Comparison of ENCODE assay signal across 24 cellular contexts in the genomic region with DNA sequence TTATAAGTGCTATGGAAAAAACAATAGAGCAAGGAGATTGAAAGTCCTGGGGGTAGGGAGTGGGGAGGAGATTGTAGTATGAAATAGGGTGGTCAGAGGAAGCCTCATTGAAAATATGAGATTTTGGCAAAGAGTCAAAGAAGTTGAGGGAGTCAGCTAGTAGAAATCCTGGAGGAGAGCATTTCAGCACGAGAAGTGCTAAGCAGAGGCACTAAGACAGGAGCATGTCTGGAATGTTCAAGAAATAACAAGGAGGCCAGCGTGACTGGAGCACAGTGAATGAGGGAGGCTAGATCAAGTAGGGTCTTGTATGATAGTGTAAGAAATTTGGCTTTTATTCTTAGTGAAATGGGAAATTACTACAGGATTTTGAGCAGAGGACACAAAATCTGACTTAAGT. TPM values are rescaled to one million over a fixed set of nuclear protein-coding genes. Genes with fewer than 3 reads are reported as not detected.
A peak's percentile ranks its signal among the peaks of the same experiment; 100 is the strongest.
DNase-seq lines count a peak whose midpoint lies in the region; ATAC-seq, FAIRE-seq and TF ChIP-seq lines count a peak whose summit lies in the region.
"Had no signal": no experiment of that assay in that cellular context is flagged by ENCODE, and none has a peak within 500 bp of the region (broad histone marks: within the 10 kb centered on the region; RNA-seq: fewer than 3 reads in every experiment).

No MANE protein-coding gene starts in this region.

- H3K4me1 ChIP-seq in astrocyte (ENCODE audit: insufficient read depth, low read length) (peaks cover 4% of the 10 kb centered on the region), osteoblast (ENCODE audit: insufficient read depth, low read length) (peaks cover 25% of the 10 kb centered on the region), mucosa of descending colon (ENCODE audit: low read depth) (peaks cover 3% of the 10 kb centered on the region), sigmoid colon (peaks cover 0 to 9% (median 0%) of the 10 kb centered on the region in 4 donors)

- H3K36me3 Mint-ChIP-seq in astrocyte (ENCODE audit: low read depth, unreplicated experiment), result peaks cover 4% of the 10 kb centered on the region

- H3K79me2 ChIP-seq in astrocyte (ENCODE audit: insufficient read depth, low read length), result no peaks in the 10 kb centered on the region
- no peaks in the 10 kb centered on the region for H3K79me2 ChIP-seq in osteoblast (ENCODE audit: insufficient read depth, low read length)

- no peak overlapping the region for H3K4me2 ChIP-seq in astrocyte (ENCODE audit: low read length)
- H3K4me2 ChIP-seq in osteoblast (ENCODE audit: insufficient read depth, low read length), result no peak overlapping the region

- CTCF ChIA-PET in AG04449 (lab: Yijun Ruan, JAX), result no interaction called here

- TF ChIP-seq EP300 in sigmoid colon (IDR thresholded peaks at IDR 0.05), result no peak

- H3K27ac ChIP-seq in astrocyte (ENCODE audit: low read depth, low read length) (no peak overlapping the region), osteoblast (ENCODE audit: low read depth, low read length) (no peak overlapping the region), sigmoid colon (no peak overlapping the region)
- H3K27ac ChIP-seq: 22Rv1, C4-2B had no signal

- H3K9me3 ChIP-seq in astrocyte (ENCODE audit: insufficient read depth, low read depth, low read length) (no peaks in the 10 kb centered on the region), osteoblast (ENCODE audit: low read depth, low read length) (no peaks in the 10 kb centered on the region), mucosa of descending colon (no peaks in the 10 kb centered on the region), sigmoid colon (no peaks in the 10 kb centered on the region)

- no peaks in the 10 kb centered on the region for H3K9me3 Mint-ChIP-seq in astrocyte (ENCODE audit: unreplicated experiment)

- POLR2A ChIA-PET in AG04449 (lab: Yijun Ruan, JAX), result no interaction called here

- no peaks in the 10 kb centered on the region for H3K36me3 ChIP-seq in astrocyte (ENCODE audit: insufficient read depth, low read length)
- H3K36me3 ChIP-seq in osteoblast (ENCODE audit: insufficient read depth, low read length), result no peaks in the 10 kb centered on the region
- H3K36me3 ChIP-seq in mucosa of descending colon (ENCODE audit: low read depth), result no peaks in the 10 kb centered on the region
- H3K36me3 ChIP-seq in sigmoid colon, result no peaks in the 10 kb centered on the region

- H3K4me1 Mint-ChIP-seq in astrocyte (ENCODE audit: low read depth, unreplicated experiment), result no peaks in the 10 kb centered on the region
- H3K4me1 Mint-ChIP-seq: CD8-positive, alpha-beta memory T cell; IgD-negative memory B cell had no signal

- H3K27ac Mint-ChIP-seq in astrocyte (ENCODE audit: unreplicated experiment), result no peak overlapping the region
- H3K27ac Mint-ChIP-seq: CD8-positive, alpha-beta memory T cell; IgD-negative memory B cell had no signal

- H3K4me3 Mint-ChIP-seq in astrocyte (ENCODE audit: unreplicated experiment), result no peak overlapping the region
- H3K4me3 Mint-ChIP-seq: CD8-positive, alpha-beta memory T cell; IgD-negative memory B cell had no signal

- TF ChIP-seq POLR2A in sigmoid colon (IDR thresholded peaks at IDR 0.05), result no peak

- H3K27me3 ChIP-seq in astrocyte (ENCODE audit: insufficient read depth, low read length) (no peaks in the 10 kb centered on the region), osteoblast (ENCODE audit: insufficient read depth, low read length) (no peaks in the 10 kb centered on the region), sigmoid colon (no peaks in the 10 kb centered on the region)

- H3K4me3 ChIP-seq in AG04449 (ENCODE audit: low read depth, low read length) (no peak overlapping the region), astrocyte (ENCODE audit: insufficient read depth, low read depth, low read length) (no peak overlapping the region), fibroblast of villous mesenchyme (ENCODE audit: low read depth, low read length) (no peak overlapping the region), osteoblast (ENCODE audit: insufficient read depth, low read length) (no peak overlapping the region), mucosa of descending colon (no peak overlapping the region), sigmoid colon (no peak overlapping the region)

- intact Hi-C loops in mucosa of descending colon (cut with DNase I, micrococcal nuclease) (no loop called here), sigmoid colon (cut with DNase I) (no loop called here)

- H3K9ac ChIP-seq in astrocyte (ENCODE audit: low read length), result no peak overlapping the region

- peak; percentile 23 for DNase-seq in AG04449 (ENCODE audit: low read depth, low spot score)
- peak; percentile 42 for DNase-seq in astrocyte (ENCODE audit: low read depth)
- DNase-seq in fibroblast of villous mesenchyme (ENCODE audit: low read depth), result peak; percentile 20
- peak; percentile 83 for DNase-seq in osteoblast (ENCODE audit: insufficient read length, low spot score, missing footprints)
- DNase-seq in mucosa of descending colon, result no peak
- no peak for DNase-seq in NCI-H345 (lab: John Stamatoyannopoulos, UW)
- no peak for DNase-seq in omental fat pad (ENCODE audit: low spot score)
- DNase-seq in sigmoid colon, result no peak
- DNase-seq: ACHN; Calu3; CD8-positive, alpha-beta memory T cell; GF-D8; NCI-H1105; NCI-H2029 treated with DMSO at 0.1 percent for 48 hours; NCI-H524 treated with DMSO at 0.1 percent for 48 hours; NCI-H82 had no signal

- H4K20me1 ChIP-seq in astrocyte (ENCODE audit: insufficient read depth, low read length) (no peaks in the 10 kb centered on the region), osteoblast (ENCODE audit: insufficient read depth, low read length) (no peaks in the 10 kb centered on the region)

- no peak for FAIRE-seq in astrocyte (lab: Jason Lieb, UNC)
- FAIRE-seq: GM19239 had no signal

- TF ChIP-seq CTCF in AG04449 (IDR thresholded peaks at IDR 0.05; ENCODE audit: insufficient read depth, low read length, missing control alignments) (no peak), astrocyte (IDR thresholded peaks at IDR 0.05; ENCODE audit: insufficient read depth, low read depth, low read length) (no peak), fibroblast of villous mesenchyme (IDR thresholded peaks at IDR 0.05; ENCODE audit: insufficient read depth, low read depth, low read length) (no peak), osteoblast (IDR thresholded peaks at IDR 0.05; ENCODE audit: extremely low read depth, low read depth, low read length) (no peak), mucosa of descending colon (IDR thresholded peaks at IDR 0.05) (no peak), omental fat pad (IDR thresholded peaks at IDR 0.05) (no peak), sigmoid colon (IDR thresholded peaks at IDR 0.05) (no peak)

- H3K27me3 Mint-ChIP-seq in astrocyte (ENCODE audit: low read depth, unreplicated experiment), result peaks cover 3% of the 10 kb centered on the region
- H3K27me3 Mint-ChIP-seq: CD8-positive, alpha-beta memory T cell; IgD-negative memory B cell had no signal

- WGBS in sigmoid colon, 2 donors, result 79 to 88% methylated on average over 2 of the region's 2 CpGs

- ATAC-seq in mucosa of descending colon (no peak), omental fat pad (ENCODE audit: low FRiP score) (no peak)
- ATAC-seq: Panc1 had no signal

- H2AFZ ChIP-seq in astrocyte (ENCODE audit: low read depth, low read length) (no peak overlapping the region), osteoblast (ENCODE audit: low read length) (no peak overlapping the region)

RNA-seq across cellular contexts. Expression of gene TSPYL6, which starts 2.1 kb away (rescaled TPM):
- total RNA-seq in astrocyte (not detected in 2 replicates), fibroblast of villous mesenchyme (not detected in 2 replicates), osteoblast (not detected in 2 replicates), mucosa of descending colon (not detected), omental fat pad (under 1 TPM in 1 of 4 donors, not detected in 3; 0.32 TPM), sigmoid colon (under 1 TPM in 1 of 4 donors, not detected in 3; 0.16 TPM)
- not detected for polyA plus RNA-seq in sigmoid colon
- total RNA-seq: Calu3; CD8-positive, alpha-beta memory T cell; Daoy; H4; SK-MEL-5 had no signal
- polyA plus RNA-seq: CD8-positive, alpha-beta memory T cell; IgD-negative memory B cell had no signal

Comparison
In these comparisons a context has a peak if more than half of its experiments do, and no peak if none do; other contexts are left out.
1. DNase-seq: peak in AG04449 (single experiment), astrocyte (single experiment), fibroblast of villous mesenchyme (single experiment) and osteoblast (single experiment); none in mucosa of descending colon (0 of 3), NCI-H345 (single experiment), omental fat pad (single experiment) and sigmoid colon (single experiment).